1 cellular context compared by ENCODE assay signal in the genomic region with DNA sequence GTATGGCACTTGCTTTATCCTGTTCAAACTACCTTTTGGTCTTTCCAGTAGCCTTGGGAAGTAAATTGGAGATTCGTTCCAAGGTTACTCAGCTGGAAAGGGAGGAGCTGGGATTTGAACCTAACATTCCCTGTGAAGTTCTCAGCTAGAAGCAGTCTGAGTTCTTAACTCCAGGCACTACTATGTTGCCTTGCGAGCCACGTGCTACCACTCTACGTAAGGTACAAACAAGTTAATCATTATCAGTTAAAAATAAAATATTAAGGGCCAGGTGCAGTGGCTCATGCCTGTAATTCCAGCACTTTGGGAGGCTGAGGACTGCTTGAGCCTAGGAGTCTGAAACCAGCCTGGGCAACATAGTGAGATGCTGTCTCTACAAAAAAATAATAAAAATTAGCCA.
TF ChIP-seq lines count a peak whose summit lies in the region.

No MANE protein-coding gene starts in this region.

TF ChIP-seq in IMR-90, 13 proteins besides CTCF, POLR2A, EP300 and RAD21:
- TF ChIP-seq MXI1 (IDR thresholded peaks at IDR 0.05; ENCODE audit: borderline replicate concordance, low read depth, low read length) (no peak), MAFK (IDR thresholded peaks at IDR 0.05; ENCODE audit: low read depth, low read length) (no peak), FOS (IDR thresholded peaks at IDR 0.05; ENCODE audit: low read depth, low read length) (no peak), RFX5 (IDR thresholded peaks at IDR 0.05; ENCODE audit: low read depth, low read length) (no peak), CHD1 (IDR thresholded peaks at IDR 0.05; ENCODE audit: low read depth, low read length) (no peak), BHLHE40 (IDR thresholded peaks at IDR 0.05; ENCODE audit: low read depth, low read length) (no peak), SMC3 (IDR thresholded peaks at IDR 0.05; ENCODE audit: low read depth, low read length) (no peak), RCOR1 (IDR thresholded peaks at IDR 0.05; ENCODE audit: insufficient replicate concordance, low read length) (no peak), ELK1 (IDR thresholded peaks at IDR 0.05; ENCODE audit: borderline replicate concordance, low read depth, low read length) (no peak), NFE2L2 (IDR thresholded peaks at IDR 0.05; ENCODE audit: low read depth, low read length) (no peak), MAZ (IDR thresholded peaks at IDR 0.05; ENCODE audit: borderline replicate concordance, low read depth, low read length) (no peak)
- TF ChIP-seq, protein P1, sequence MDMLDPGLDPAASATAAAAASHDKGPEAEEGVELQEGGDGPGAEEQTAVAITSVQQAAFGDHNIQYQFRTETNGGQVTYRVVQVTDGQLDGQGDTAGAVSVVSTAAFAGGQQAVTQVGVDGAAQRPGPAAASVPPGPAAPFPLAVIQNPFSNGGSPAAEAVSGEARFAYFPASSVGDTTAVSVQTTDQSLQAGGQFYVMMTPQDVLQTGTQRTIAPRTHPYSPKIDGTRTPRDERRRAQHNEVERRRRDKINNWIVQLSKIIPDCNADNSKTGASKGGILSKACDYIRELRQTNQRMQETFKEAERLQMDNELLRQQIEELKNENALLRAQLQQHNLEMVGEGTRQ (IDR thresholded peaks at IDR 0.05; ENCODE audit: low read depth, low read length), result no peak
